1 cellular context compared by ENCODE assay signal in genomic region chr17:17839792-17840707, GRCh38.
TF ChIP-seq lines count a peak whose summit lies in the region.

No MANE protein-coding gene starts in this region.

TF ChIP-seq in GM12878, 131 proteins besides CTCF, POLR2A, EP300 and RAD21 (continued from another document and continues in another):
- TF ChIP-seq HSF1 (IDR thresholded peaks at IDR 0.05; ENCODE audit: low read depth, low read length) (no peak), TAF1 (IDR thresholded peaks at IDR 0.05; ENCODE audit: borderline replicate concordance, low read depth, low read length) (peak; percentile 77; the same call in 1 of the 2 replicates), NR2C1 (IDR thresholded peaks at IDR 0.05) (peak; percentile 89), SPI1 (IDR thresholded peaks at IDR 0.05; ENCODE audit: borderline replicate concordance, insufficient read depth, low read depth, low read length) (no peak), HDGF (IDR thresholded peaks at IDR 0.05) (no peak), SMAD1 (IDR thresholded peaks at IDR 0.05; ENCODE audit: low read depth, partially characterized antibody) (peak; percentile 40), CREM (IDR thresholded peaks at IDR 0.05; ENCODE audit: low read depth) (peak; percentile 51; the same call in 1 of the 2 replicates), ZNF592 (IDR thresholded peaks at IDR 0.05) (no peak), KDM1A (IDR thresholded peaks at IDR 0.05; ENCODE audit: borderline replicate concordance) (no peak), MEF2A (IDR thresholded peaks at IDR 0.05; ENCODE audit: insufficient read depth, low read depth, low read length) (no peak), ESRRA (IDR thresholded peaks at IDR 0.05; ENCODE audit: low read length) (no peak), PAX8 (IDR thresholded peaks at IDR 0.05) (no peak), BMI1 (IDR thresholded peaks at IDR 0.05; ENCODE audit: borderline replicate concordance) (no peak), PAX5 (IDR thresholded peaks at IDR 0.05; ENCODE audit: borderline replicate concordance, low read depth, low read length) (0 out of 2 replicates have a peak, but pooled peaks have one; percentile 15), TCF3 (IDR thresholded peaks at IDR 0.05; ENCODE audit: borderline replicate concordance, insufficient read depth, low read depth, low read length) (0 out of 2 replicates have a peak, but pooled peaks have one; percentile 67), ATF7 (IDR thresholded peaks at IDR 0.05; ENCODE audit: low read depth) (no peak), PRDM15 (CRISPR knock-in tag; IDR thresholded peaks at IDR 0.05) (no peak), SKIL (IDR thresholded peaks at IDR 0.05; ENCODE audit: low read depth, poor library complexity, severe bottlenecking) (no peak), TARDBP (IDR thresholded peaks at IDR 0.05; ENCODE audit: borderline replicate concordance) (no peak), ZNF274 (IDR thresholded peaks at IDR 0.05; ENCODE audit: insufficient read depth, insufficient read length) (no peak)
- TF ChIP-seq, protein P1, sequence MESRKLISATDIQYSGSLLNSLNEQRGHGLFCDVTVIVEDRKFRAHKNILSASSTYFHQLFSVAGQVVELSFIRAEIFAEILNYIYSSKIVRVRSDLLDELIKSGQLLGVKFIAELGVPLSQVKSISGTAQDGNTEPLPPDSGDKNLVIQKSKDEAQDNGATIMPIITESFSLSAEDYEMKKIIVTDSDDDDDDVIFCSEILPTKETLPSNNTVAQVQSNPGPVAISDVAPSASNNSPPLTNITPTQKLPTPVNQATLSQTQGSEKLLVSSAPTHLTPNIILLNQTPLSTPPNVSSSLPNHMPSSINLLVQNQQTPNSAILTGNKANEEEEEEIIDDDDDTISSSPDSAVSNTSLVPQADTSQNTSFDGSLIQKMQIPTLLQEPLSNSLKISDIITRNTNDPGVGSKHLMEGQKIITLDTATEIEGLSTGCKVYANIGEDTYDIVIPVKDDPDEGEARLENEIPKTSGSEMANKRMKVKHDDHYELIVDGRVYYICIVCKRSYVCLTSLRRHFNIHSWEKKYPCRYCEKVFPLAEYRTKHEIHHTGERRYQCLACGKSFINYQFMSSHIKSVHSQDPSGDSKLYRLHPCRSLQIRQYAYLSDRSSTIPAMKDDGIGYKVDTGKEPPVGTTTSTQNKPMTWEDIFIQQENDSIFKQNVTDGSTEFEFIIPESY (IDR thresholded peaks at IDR 0.05), result no peak
- TF ChIP-seq, protein P2, sequence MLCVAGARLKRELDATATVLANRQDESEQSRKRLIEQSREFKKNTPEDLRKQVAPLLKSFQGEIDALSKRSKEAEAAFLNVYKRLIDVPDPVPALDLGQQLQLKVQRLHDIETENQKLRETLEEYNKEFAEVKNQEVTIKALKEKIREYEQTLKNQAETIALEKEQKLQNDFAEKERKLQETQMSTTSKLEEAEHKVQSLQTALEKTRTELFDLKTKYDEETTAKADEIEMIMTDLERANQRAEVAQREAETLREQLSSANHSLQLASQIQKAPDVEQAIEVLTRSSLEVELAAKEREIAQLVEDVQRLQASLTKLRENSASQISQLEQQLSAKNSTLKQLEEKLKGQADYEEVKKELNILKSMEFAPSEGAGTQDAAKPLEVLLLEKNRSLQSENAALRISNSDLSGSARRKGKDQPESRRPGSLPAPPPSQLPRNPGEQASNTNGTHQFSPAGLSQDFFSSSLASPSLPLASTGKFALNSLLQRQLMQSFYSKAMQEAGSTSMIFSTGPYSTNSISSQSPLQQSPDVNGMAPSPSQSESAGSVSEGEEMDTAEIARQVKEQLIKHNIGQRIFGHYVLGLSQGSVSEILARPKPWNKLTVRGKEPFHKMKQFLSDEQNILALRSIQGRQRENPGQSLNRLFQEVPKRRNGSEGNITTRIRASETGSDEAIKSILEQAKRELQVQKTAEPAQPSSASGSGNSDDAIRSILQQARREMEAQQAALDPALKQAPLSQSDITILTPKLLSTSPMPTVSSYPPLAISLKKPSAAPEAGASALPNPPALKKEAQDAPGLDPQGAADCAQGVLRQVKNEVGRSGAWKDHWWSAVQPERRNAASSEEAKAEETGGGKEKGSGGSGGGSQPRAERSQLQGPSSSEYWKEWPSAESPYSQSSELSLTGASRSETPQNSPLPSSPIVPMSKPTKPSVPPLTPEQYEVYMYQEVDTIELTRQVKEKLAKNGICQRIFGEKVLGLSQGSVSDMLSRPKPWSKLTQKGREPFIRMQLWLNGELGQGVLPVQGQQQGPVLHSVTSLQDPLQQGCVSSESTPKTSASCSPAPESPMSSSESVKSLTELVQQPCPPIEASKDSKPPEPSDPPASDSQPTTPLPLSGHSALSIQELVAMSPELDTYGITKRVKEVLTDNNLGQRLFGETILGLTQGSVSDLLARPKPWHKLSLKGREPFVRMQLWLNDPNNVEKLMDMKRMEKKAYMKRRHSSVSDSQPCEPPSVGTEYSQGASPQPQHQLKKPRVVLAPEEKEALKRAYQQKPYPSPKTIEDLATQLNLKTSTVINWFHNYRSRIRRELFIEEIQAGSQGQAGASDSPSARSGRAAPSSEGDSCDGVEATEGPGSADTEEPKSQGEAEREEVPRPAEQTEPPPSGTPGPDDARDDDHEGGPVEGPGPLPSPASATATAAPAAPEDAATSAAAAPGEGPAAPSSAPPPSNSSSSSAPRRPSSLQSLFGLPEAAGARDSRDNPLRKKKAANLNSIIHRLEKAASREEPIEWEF (IDR thresholded peaks at IDR 0.05; ENCODE audit: insufficient replicate concordance, low read depth, low read length), result no peak
- TF ChIP-seq, protein P3, sequence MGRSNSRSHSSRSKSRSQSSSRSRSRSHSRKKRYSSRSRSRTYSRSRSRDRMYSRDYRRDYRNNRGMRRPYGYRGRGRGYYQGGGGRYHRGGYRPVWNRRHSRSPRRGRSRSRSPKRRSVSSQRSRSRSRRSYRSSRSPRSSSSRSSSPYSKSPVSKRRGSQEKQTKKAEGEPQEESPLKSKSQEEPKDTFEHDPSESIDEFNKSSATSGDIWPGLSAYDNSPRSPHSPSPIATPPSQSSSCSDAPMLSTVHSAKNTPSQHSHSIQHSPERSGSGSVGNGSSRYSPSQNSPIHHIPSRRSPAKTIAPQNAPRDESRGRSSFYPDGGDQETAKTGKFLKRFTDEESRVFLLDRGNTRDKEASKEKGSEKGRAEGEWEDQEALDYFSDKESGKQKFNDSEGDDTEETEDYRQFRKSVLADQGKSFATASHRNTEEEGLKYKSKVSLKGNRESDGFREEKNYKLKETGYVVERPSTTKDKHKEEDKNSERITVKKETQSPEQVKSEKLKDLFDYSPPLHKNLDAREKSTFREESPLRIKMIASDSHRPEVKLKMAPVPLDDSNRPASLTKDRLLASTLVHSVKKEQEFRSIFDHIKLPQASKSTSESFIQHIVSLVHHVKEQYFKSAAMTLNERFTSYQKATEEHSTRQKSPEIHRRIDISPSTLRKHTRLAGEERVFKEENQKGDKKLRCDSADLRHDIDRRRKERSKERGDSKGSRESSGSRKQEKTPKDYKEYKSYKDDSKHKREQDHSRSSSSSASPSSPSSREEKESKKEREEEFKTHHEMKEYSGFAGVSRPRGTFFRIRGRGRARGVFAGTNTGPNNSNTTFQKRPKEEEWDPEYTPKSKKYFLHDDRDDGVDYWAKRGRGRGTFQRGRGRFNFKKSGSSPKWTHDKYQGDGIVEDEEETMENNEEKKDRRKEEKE (IDR thresholded peaks at IDR 0.05), result no peak
- TF ChIP-seq, protein P4, sequence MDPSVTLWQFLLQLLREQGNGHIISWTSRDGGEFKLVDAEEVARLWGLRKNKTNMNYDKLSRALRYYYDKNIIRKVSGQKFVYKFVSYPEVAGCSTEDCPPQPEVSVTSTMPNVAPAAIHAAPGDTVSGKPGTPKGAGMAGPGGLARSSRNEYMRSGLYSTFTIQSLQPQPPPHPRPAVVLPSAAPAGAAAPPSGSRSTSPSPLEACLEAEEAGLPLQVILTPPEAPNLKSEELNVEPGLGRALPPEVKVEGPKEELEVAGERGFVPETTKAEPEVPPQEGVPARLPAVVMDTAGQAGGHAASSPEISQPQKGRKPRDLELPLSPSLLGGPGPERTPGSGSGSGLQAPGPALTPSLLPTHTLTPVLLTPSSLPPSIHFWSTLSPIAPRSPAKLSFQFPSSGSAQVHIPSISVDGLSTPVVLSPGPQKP (IDR thresholded peaks at IDR 0.05; ENCODE audit: low read depth, low read length), result no peak
- TF ChIP-seq, protein P5, sequence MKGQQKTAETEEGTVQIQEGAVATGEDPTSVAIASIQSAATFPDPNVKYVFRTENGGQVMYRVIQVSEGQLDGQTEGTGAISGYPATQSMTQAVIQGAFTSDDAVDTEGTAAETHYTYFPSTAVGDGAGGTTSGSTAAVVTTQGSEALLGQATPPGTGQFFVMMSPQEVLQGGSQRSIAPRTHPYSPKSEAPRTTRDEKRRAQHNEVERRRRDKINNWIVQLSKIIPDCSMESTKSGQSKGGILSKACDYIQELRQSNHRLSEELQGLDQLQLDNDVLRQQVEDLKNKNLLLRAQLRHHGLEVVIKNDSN (IDR thresholded peaks at IDR 0.05; ENCODE audit: borderline replicate concordance, extremely low read length, insufficient read depth, low read depth, low read length), result peak; percentile 86
